In genomic region chr1:26724118-26724517, GRCh38 we compare ENCODE assay signal across 9 cellular contexts. TPM values are rescaled to one million over a fixed set of nuclear protein-coding genes. Genes with fewer than 3 reads are reported as not detected.
A peak's percentile ranks its signal among the peaks of the same experiment; 100 is the strongest.
DNase-seq lines count a peak whose midpoint lies in the region; ATAC-seq, FAIRE-seq and TF ChIP-seq lines count a peak whose summit lies in the region.
"Had no signal": no experiment of that assay in that cellular context is flagged by ENCODE, and none has a peak within 500 bp of the region (broad histone marks: within the 10 kb centered on the region; RNA-seq: fewer than 3 reads in every experiment).

No MANE protein-coding gene starts in this region.

- FAIRE-seq in HepG2 (lab: Jason Lieb, UNC): no peak

- ATAC-seq in HepG2 (no peak), right lobe of liver (no peak)

- no peaks in the 10 kb centered on the region for H3K27me3 Mint-ChIP-seq in activated CD4-positive, alpha-beta memory T cell treated with anti-CD3 and anti-CD28 coated beads, Interleukin-2, amount 10 ng/mL, durations not matched to agents 7 days and 5 days

- in situ Hi-C loops in HepG2 (cut with HindIII; ENCODE audit: extremely low pct_ligation_motif_present, low pct_unique_long_range_greater_than_20kb): no loop called here
- in situ Hi-C loops in mammary epithelial cell (cut with MboI; ENCODE audit: low sequenced_read_pairs in 2 of 2): no loop called here

- H3K27me3 ChIP-seq in HepG2 (ENCODE audit: control insufficient read depth in 1 of 2, insufficient read depth in 2 of 2, low read length in 2 of 2): no peaks in the 10 kb centered on the region
- H3K27me3 ChIP-seq in right lobe of liver: no peaks in the 10 kb centered on the region
- no peaks in the 10 kb centered on the region for H3K27me3 ChIP-seq in mammary epithelial cell (ENCODE audit: insufficient read depth, low read length)
- H3K27me3 ChIP-seq in muscle layer of duodenum (ENCODE audit: low read depth, low read length): no peaks in the 10 kb centered on the region
- no peaks in the 10 kb centered on the region for H3K27me3 ChIP-seq in vagina

- DNase-seq in HepG2 (ENCODE audit: low spot score) (no peak), right lobe of liver (no peak), mammary epithelial cell (no peak), vagina (ENCODE audit: extremely low spot score in 2 of 2) (no peak), HuH-7.5 (ENCODE audit: low spot score) (no peak), NCI-H1436 treated with DMSO at 0.1 percent for 48 hours (lab: John Stamatoyannopoulos, UW) (no peak)
- DNase-seq in activated CD4-positive, alpha-beta memory T cell treated with anti-CD3 and anti-CD28 coated beads, Interleukin-2, amount 10 ng/mL, durations not matched to agents 7 days and 5 days: no peak
- DNase-seq: NCI-H187 treated with DMSO at 0.1 percent for 48 hours had no signal

- H3K79me2 ChIP-seq in HepG2 (ENCODE audit: insufficient read depth, low read length) (peaks cover 91% of the 10 kb centered on the region), mammary epithelial cell (ENCODE audit: insufficient read depth, low read length) (peaks cover 97% of the 10 kb centered on the region)

- H3K27ac ChIP-seq in HepG2 (ENCODE audit: extremely low read length, insufficient read depth, low read length): peak overlapping the region; percentile 61
- peak overlapping the region in 1 of 3 donors; percentile 15 for H3K27ac ChIP-seq in right lobe of liver
- no peak overlapping the region for H3K27ac ChIP-seq in mammary epithelial cell (ENCODE audit: insufficient read depth, low read depth, low read length)
- H3K27ac ChIP-seq in muscle layer of duodenum (ENCODE audit: low read length): peak overlapping the region; percentile 13
- H3K27ac ChIP-seq in vagina: peak overlapping the region; percentile 34

- H3K4me2 ChIP-seq in HepG2 (ENCODE audit: low read depth, low read length) (no peak overlapping the region), mammary epithelial cell (ENCODE audit: insufficient read depth, low read depth, low read length) (peak overlapping the region; percentile 53)

- H3K4me1 ChIP-seq in HepG2 (ENCODE audit: insufficient read depth, low read length): peaks cover 71% of the 10 kb centered on the region
- peaks cover 5 to 68% (median 29%) of the 10 kb centered on the region in 4 donors for H3K4me1 ChIP-seq in right lobe of liver
- peaks cover 31% of the 10 kb centered on the region for H3K4me1 ChIP-seq in mammary epithelial cell (ENCODE audit: insufficient read depth, low read length)
- peaks cover 27 to 55% of the 10 kb centered on the region in 2 donors for H3K4me1 ChIP-seq in muscle layer of duodenum (ENCODE audit: control insufficient read depth in 1 of 2, insufficient read depth in 2 of 2, low read length in 2 of 2)
- H3K4me1 ChIP-seq in vagina: peaks cover 93% of the 10 kb centered on the region

- TF ChIP-seq RAD21 in HepG2 (CRISPR knock-in tag; IDR thresholded peaks at IDR 0.05): no peak

- H3K27ac Mint-ChIP-seq in activated CD4-positive, alpha-beta memory T cell treated with anti-CD3 and anti-CD28 coated beads, Interleukin-2, amount 10 ng/mL, durations not matched to agents 7 days and 5 days: no peak overlapping the region

- CTCF ChIA-PET in HepG2 (lab: Yijun Ruan, JAX; ENCODE audit: low intra/inter-chr PET ratio, low total read pairs) (no interaction called here), mammary epithelial cell (lab: Charles Lee; ENCODE audit: low non-redundant PET) (interaction anchor here (0.6 kb wide), 1 partner anchor 75 kb away, joined by 9 read pairs; no protein-coding TSS in a partner anchor)
- CTCF ChIA-PET in activated CD4-positive, alpha-beta memory T cell treated with anti-CD3 and anti-CD28 coated beads, Interleukin-2, amount 10 ng/mL, durations not matched to agents 7 days and 5 days (lab: Charles Lee): interaction anchor here (0.6 to 2.6 kb wide), 7 partner anchors 12 to 109 kb away, joined by 3 to 7 read pairs (median 4); partner anchors contain the start of gene PIGV

- no peaks in the 10 kb centered on the region for H3K9me3 Mint-ChIP-seq in activated CD4-positive, alpha-beta memory T cell treated with anti-CD3 and anti-CD28 coated beads, Interleukin-2, amount 10 ng/mL, durations not matched to agents 7 days and 5 days

- 96% methylated on average over 2 of the region's 2 CpGs for WGBS in HepG2 (ENCODE audit: low lambda C conversion rate)
- WGBS in right lobe of liver (ENCODE audit: insufficient coverage, low coverage, low lambda C conversion rate, missing lambda C conversion rate): 38% methylated on average over 2 of the region's 2 CpGs
- WGBS in mammary epithelial cell (ENCODE audit: low coverage, missing lambda C conversion rate): 95% methylated on average over 2 of the region's 2 CpGs

- H3K4me3 ChIP-seq in HepG2 (replicated peaks in 1 of 3; ENCODE audit: insufficient read depth in 1 of 3, low read depth in 2 of 3, low read length in 3 of 3): no peak overlapping the region; a peak in 1 of 6 replicates
- no peak overlapping the region for H3K4me3 ChIP-seq in right lobe of liver
- no peak overlapping the region for H3K4me3 ChIP-seq in mammary epithelial cell (replicated peaks in 1 of 3; ENCODE audit: insufficient read depth in 1 of 3, low read depth in 2 of 3, low read length in 3 of 3)
- peak overlapping the region in 1 of 2 donors; percentile 29 for H3K4me3 ChIP-seq in muscle layer of duodenum (ENCODE audit: low read depth in 1 of 2, low read length in 2 of 2)
- H3K4me3 ChIP-seq in vagina: no peak overlapping the region

- H2AFZ ChIP-seq in HepG2 (ENCODE audit: low read length) (no peak overlapping the region), mammary epithelial cell (ENCODE audit: low read depth, low read length) (no peak overlapping the region)

- BruUV-seq in HepG2 (replicated peaks; lab: Mats Ljungman, UMichigan) (no TSS peak), mammary epithelial cell (replicated peaks; lab: Mats Ljungman, UMichigan) (no TSS peak)

- H3K9me3 ChIP-seq in HepG2 (ENCODE audit: low read length) (no peaks in the 10 kb centered on the region), right lobe of liver (no peaks in the 10 kb centered on the region), mammary epithelial cell (replicated peaks; ENCODE audit: insufficient read depth, low read length) (no peaks in the 10 kb centered on the region), muscle layer of duodenum (ENCODE audit: control insufficient read depth in 1 of 2, low read length in 2 of 2) (no peaks in the 10 kb centered on the region), vagina (no peaks in the 10 kb centered on the region)

- dilution Hi-C loops in mammary epithelial cell (cut with HindIII; ENCODE audit: low sequenced_read_pairs): no loop called here

- H4K20me1 ChIP-seq in HepG2 (ENCODE audit: insufficient read depth, low read length) (peaks cover 53% of the 10 kb centered on the region), mammary epithelial cell (ENCODE audit: insufficient read depth, low read length) (no peaks in the 10 kb centered on the region)

- H3K4me1 Mint-ChIP-seq in activated CD4-positive, alpha-beta memory T cell treated with anti-CD3 and anti-CD28 coated beads, Interleukin-2, amount 10 ng/mL, durations not matched to agents 7 days and 5 days: peaks cover 79% of the 10 kb centered on the region

- H3K36me3 ChIP-seq in HepG2 (replicated peaks in 1 of 2; ENCODE audit: control insufficient read depth in 1 of 2, insufficient read depth in 2 of 2, low read length in 2 of 2): peaks cover 0 to 4% of the 10 kb centered on the region in 2 experiments; a peak in 4 of 5 replicates
- no peaks in the 10 kb centered on the region for H3K36me3 ChIP-seq in right lobe of liver
- no peaks in the 10 kb centered on the region for H3K36me3 ChIP-seq in mammary epithelial cell (ENCODE audit: insufficient read depth, low read length)
- H3K36me3 ChIP-seq in muscle layer of duodenum (ENCODE audit: control insufficient read depth in 1 of 2, insufficient read depth in 2 of 2, low read length in 2 of 2): no peaks in the 10 kb centered on the region
- H3K36me3 ChIP-seq in vagina: no peaks in the 10 kb centered on the region

- no peak overlapping the region for H3K4me3 Mint-ChIP-seq in activated CD4-positive, alpha-beta memory T cell treated with anti-CD3 and anti-CD28 coated beads, Interleukin-2, amount 10 ng/mL, durations not matched to agents 7 days and 5 days

- peaks cover 40% of the 10 kb centered on the region for H3K36me3 Mint-ChIP-seq in activated CD4-positive, alpha-beta memory T cell treated with anti-CD3 and anti-CD28 coated beads, Interleukin-2, amount 10 ng/mL, durations not matched to agents 7 days and 5 days (ENCODE audit: low read depth)

- TF ChIP-seq EP300 in HepG2 (IDR thresholded peaks at IDR 0.05; ENCODE audit: low read depth in 2 of 2, low read length in 2 of 2) (no peak), HepG2 (CRISPR knock-in tag; IDR thresholded peaks at IDR 0.05; ENCODE audit: borderline replicate concordance) (no peak)

- H3K9ac ChIP-seq in HepG2 (ENCODE audit: insufficient read depth, low read depth, low read length): peak overlapping the region; percentile 53; the same call in 1 of the 2 replicates
- no peak overlapping the region for H3K9ac ChIP-seq in mammary epithelial cell (ENCODE audit: insufficient read depth, low read length)

- intact Hi-C loops in HepG2 (cut with micrococcal nuclease; ENCODE audit: unreplicated experiment): no loop called here
- intact Hi-C loops in right lobe of liver (cut with DNase I): no loop called here
- intact Hi-C loops in mammary epithelial cell (cut with micrococcal nuclease): no loop called here
- intact Hi-C loops in vagina (cut with DNase I): no loop called here

- no peak for TF ChIP-seq POLR2A in HepG2 (IDR thresholded peaks at IDR 0.05; ENCODE audit: insufficient read depth in 1 of 2, low read depth in 2 of 2, low read length in 2 of 2)
- TF ChIP-seq POLR2A in right lobe of liver (IDR thresholded peaks at IDR 0.05): no peak
- TF ChIP-seq POLR2A in vagina (IDR thresholded peaks at IDR 0.05): no peak

- POLR2A ChIA-PET in HepG2 (lab: Yijun Ruan, JAX): interaction anchor here (1.0 to 2.4 kb wide), 9 partner anchors 10 to 64 kb away, joined by 3 to 15 read pairs (median 7); partner anchors contain the start of gene PIGV
- POLR2A ChIA-PET in activated CD4-positive, alpha-beta memory T cell treated with anti-CD3 and anti-CD28 coated beads, Interleukin-2, amount 10 ng/mL, durations not matched to agents 7 days and 5 days (lab: Charles Lee): interaction anchor here (0.9 to 4.8 kb wide), 11 partner anchors 9 to 66 kb away, joined by 3 to 32 read pairs (median 7); partner anchors contain the start of gene PIGV

- TF ChIP-seq CTCF in HepG2 (CRISPR knock-in tag; IDR thresholded peaks at IDR 0.05) (no peak), right lobe of liver (IDR thresholded peaks at IDR 0.05) (no peak), mammary epithelial cell (conservative IDR thresholded peaks at IDR 0.05 in 1 of 2, IDR thresholded peaks at IDR 0.05 in 1 of 2; ENCODE audit: extremely low read depth in 1 of 2, insufficient read depth in 1 of 2, low read depth in 1 of 2, low read length in 2 of 2) (no peak), vagina (IDR thresholded peaks at IDR 0.05) (no peak)

RNA-seq across cellular contexts. Expression of gene ARID1A, which starts 28.3 kb away (rescaled TPM):
- total RNA-seq in HepG2 (2016; rRNA removed; fragmentation: Illumina TruSeq; extraction: Trizol): 11.9 and 18.4 TPM in 2 replicates
- total RNA-seq in HepG2 (2016; cell fraction: cytosol; rRNA removed; fragmentation: Illumina TruSeq; extraction: Trizol; ENCODE audit: low read depth): 4.1 and 5.0 TPM in 2 replicates
- 10.4 and 13.8 TPM in 2 replicates for total RNA-seq in HepG2 (2016; cell fraction: insoluble cytoplasmic fraction; rRNA removed; fragmentation: Illumina TruSeq; extraction: Trizol)
- 10.6 and 11.3 TPM in 2 replicates for total RNA-seq in HepG2 (2016; cell fraction: membrane; rRNA removed; fragmentation: Illumina TruSeq; extraction: Trizol)
- total RNA-seq in HepG2 (2016; cell fraction: nucleus; rRNA removed; fragmentation: Illumina TruSeq; extraction: Trizol): 20.9 and 30.6 TPM in 2 replicates
- 12.3 and 15.9 TPM in 2 replicates for polyA plus RNA-seq in HepG2 (2011; rRNA removed)
- polyA plus RNA-seq in HepG2 (2011; cell fraction: cytosol; rRNA removed): 6.7 and 7.1 TPM in 2 replicates
- 34.6 and 44.4 TPM in 2 replicates for polyA plus RNA-seq in HepG2 (2011; cell fraction: nucleus; rRNA removed)
- 22.4 and 26.3 TPM in 2 replicates for polyA plus RNA-seq in HepG2 (2012)
- polyA plus RNA-seq in HepG2 (2016; cell fraction: cytosol; fragmentation: Illumina TruSeq; extraction: Trizol; ENCODE audit: low read depth): 0.76 and 0.82 TPM in 2 replicates
- polyA plus RNA-seq in HepG2 (2016; cell fraction: insoluble cytoplasmic fraction; fragmentation: Illumina TruSeq; extraction: Trizol; ENCODE audit: low read depth): 19.7 and 29.5 TPM in 2 replicates
- polyA plus RNA-seq in HepG2 (2016; cell fraction: membrane; fragmentation: Illumina TruSeq; extraction: Trizol; ENCODE audit: low read depth): 1.7 and 2.3 TPM in 2 replicates
- polyA plus RNA-seq in HepG2 (2016; cell fraction: nucleus; fragmentation: Illumina TruSeq; extraction: Trizol; ENCODE audit: insufficient read depth, low read depth): 63.3 and 66.4 TPM in 2 replicates
- 17.9 and 25.6 TPM in 2 replicates for polyA minus RNA-seq in HepG2 (2011; rRNA and poly(A)+ RNA removed; ENCODE audit: low replicate concordance)
- 22.4 and 28.0 TPM in 2 replicates for polyA minus RNA-seq in HepG2 (2011; cell fraction: cytosol; rRNA and poly(A)+ RNA removed)
- 25.2 and 31.6 TPM in 2 replicates for polyA minus RNA-seq in HepG2 (2011; cell fraction: nucleus; rRNA and poly(A)+ RNA removed)
- total RNA-seq in right lobe of liver: 10 to 100 TPM; 22.2 to 36.4 (median 29.4) TPM
- total RNA-seq in mammary epithelial cell: 10 to 100 TPM; 29.7 to 50.4 TPM
- polyA plus RNA-seq in mammary epithelial cell: 16.1 TPM
- polyA minus RNA-seq in mammary epithelial cell: 76.0 TPM
- total RNA-seq in vagina: 91.6 TPM
- 10 to 100 TPM; 88.9 to 90.0 TPM for total RNA-seq in activated CD4-positive, alpha-beta memory T cell treated with anti-CD3 and anti-CD28 coated beads, Interleukin-2, amount 10 ng/mL, durations not matched to agents 7 days and 5 days
